ENCODE assay signal across 8 cellular contexts in genomic region chr11:83195176-83195531, GRCh38. TPM values are rescaled to one million over a fixed set of nuclear protein-coding genes. Genes with fewer than 3 reads are reported as not detected.
A peak's percentile ranks its signal among the peaks of the same experiment; 100 is the strongest.
DNase-seq lines count a peak whose midpoint lies in the region; ATAC-seq and TF ChIP-seq lines count a peak whose summit lies in the region.

No MANE protein-coding gene starts in this region.

- H3K9me3 ChIP-seq in heart right ventricle = no peaks in the 10 kb centered on the region
- no peaks in the 10 kb centered on the region for H3K9me3 ChIP-seq in vagina

- POLR2A ChIA-PET in activated naive CD8-positive, alpha-beta T cell treated with anti-CD3 and anti-CD28 coated beads, Interleukin-2, amount 10 ng/mL, durations not matched to agents 7 days and 5 days (lab: Charles Lee) = interaction anchor here (2.7 to 2.8 kb wide), 2 partner anchors 38 to 294 kb away, joined by 14 to 26 read pairs; partner anchors contain the start of genes DDIAS and PCF11

- H3K27ac ChIP-seq in heart right ventricle = peak overlapping the region in 7 of 10 donors; percentile 86 to 96 (median 91)
- H3K27ac ChIP-seq in vagina = peak overlapping the region; percentile 77

- DNase-seq in heart right ventricle (no peak), left ventricle myocardium superior (no peak), left kidney (ENCODE audit: low read depth, low spot score) (peak; percentile 19), vagina (ENCODE audit: extremely low spot score in 2 of 2) (no peak), islet precursor cell (no peak)
- DNase-seq in activated naive CD8-positive, alpha-beta T cell treated with anti-CD3 and anti-CD28 coated beads, Interleukin-2, amount 10 ng/mL, durations not matched to agents 7 days and 5 days = no peak
- DNase-seq in activated CD4-positive, CD25-positive, alpha-beta regulatory T cell (lab: John Stamatoyannopoulos, UW) = no peak
- DNase-seq in activated CD4-positive, alpha-beta T cell treated with anti-CD3 and anti-CD28 coated beads, Interleukin-2, amount 50 U/mL, for 1 hour = no peak

- peaks cover 9% of the 10 kb centered on the region for H3K36me3 Mint-ChIP-seq in activated naive CD8-positive, alpha-beta T cell treated with anti-CD3 and anti-CD28 coated beads, Interleukin-2, amount 10 ng/mL, durations not matched to agents 7 days and 5 days

- H3K27me3 Mint-ChIP-seq in activated naive CD8-positive, alpha-beta T cell treated with anti-CD3 and anti-CD28 coated beads, Interleukin-2, amount 10 ng/mL, durations not matched to agents 7 days and 5 days = no peaks in the 10 kb centered on the region

- peaks cover 7 to 39% (median 30%) of the 10 kb centered on the region in 9 donors for H3K4me1 ChIP-seq in heart right ventricle
- H3K4me1 ChIP-seq in vagina = peaks cover 53% of the 10 kb centered on the region

- intact Hi-C loops in heart right ventricle (cut with DNase I) = loop anchor here in 5 of 10 donors (2.0 to 10.0 kb wide), 4 partner anchors 113 to 290 kb away; partner anchors contain the start of genes DDIAS (in 2 of the 5), PRCP (in 2 of the 5) and RAB30 (in 1 of the 5)
- intact Hi-C loops in left ventricle myocardium superior (cut with micrococcal nuclease) = no loop called here
- intact Hi-C loops in vagina (cut with DNase I) = no loop called here

- H3K4me3 ChIP-seq in heart right ventricle (peak overlapping the region in 9 of 10 donors; percentile 63 to 90 (median 78)), vagina (peak overlapping the region; percentile 69 to 88)

- peaks cover 30% of the 10 kb centered on the region for H3K4me1 Mint-ChIP-seq in activated naive CD8-positive, alpha-beta T cell treated with anti-CD3 and anti-CD28 coated beads, Interleukin-2, amount 10 ng/mL, durations not matched to agents 7 days and 5 days

- no peak for TF ChIP-seq POLR2A in vagina (IDR thresholded peaks at IDR 0.05)

- 66 to 69% methylated on average over 6 of the region's 6 CpGs for WGBS in heart right ventricle, 2 donors

- H3K27me3 ChIP-seq in heart right ventricle (no peaks in the 10 kb centered on the region), vagina (no peaks in the 10 kb centered on the region)

- ATAC-seq in heart right ventricle (no peak), left ventricle myocardium superior (no peak)
- ATAC-seq in activated naive CD8-positive, alpha-beta T cell treated with anti-CD3 and anti-CD28 coated beads, Interleukin-2, amount 10 ng/mL, durations not matched to agents 7 days and 5 days (ENCODE audit: low read depth) = no peak

- no peak for TF ChIP-seq CTCF in heart right ventricle (IDR thresholded peaks at IDR 0.05)
- TF ChIP-seq CTCF in vagina (IDR thresholded peaks at IDR 0.05) = no peak

- peak overlapping the region; percentile 94 for H3K4me3 Mint-ChIP-seq in activated naive CD8-positive, alpha-beta T cell treated with anti-CD3 and anti-CD28 coated beads, Interleukin-2, amount 10 ng/mL, durations not matched to agents 7 days and 5 days

- peak overlapping the region; percentile 94 for H3K27ac Mint-ChIP-seq in activated naive CD8-positive, alpha-beta T cell treated with anti-CD3 and anti-CD28 coated beads, Interleukin-2, amount 10 ng/mL, durations not matched to agents 7 days and 5 days

- peaks cover 0 to 40% (median 20%) of the 10 kb centered on the region in 9 donors for H3K36me3 ChIP-seq in heart right ventricle
- peaks cover 0 to 20% of the 10 kb centered on the region in 2 donors for H3K36me3 ChIP-seq in vagina

- no peaks in the 10 kb centered on the region for H3K9me3 Mint-ChIP-seq in activated naive CD8-positive, alpha-beta T cell treated with anti-CD3 and anti-CD28 coated beads, Interleukin-2, amount 10 ng/mL, durations not matched to agents 7 days and 5 days

RNA-seq across cellular contexts. Expression of gene ANKRD42, which starts 1.6 kb away (rescaled TPM):
- total RNA-seq in heart right ventricle (10 to 100 TPM in 1 of 10 donors, 1 to 10 TPM in 9; 3.7 to 10.7 (median 6.4) TPM), left ventricle myocardium superior (4.3 TPM), vagina (10.3 TPM)
- 1 to 10 TPM; 2.0 to 3.3 TPM for polyA plus RNA-seq in heart right ventricle
- 1 to 10 TPM; 6.2 to 7.4 TPM for total RNA-seq in activated naive CD8-positive, alpha-beta T cell treated with anti-CD3 and anti-CD28 coated beads, Interleukin-2, amount 10 ng/mL, durations not matched to agents 7 days and 5 days

RNA-seq across cellular contexts. Expression of gene PCF11, which starts 38.2 kb away (rescaled TPM):
- total RNA-seq in heart right ventricle = 10 to 100 TPM; 22.2 to 38.4 (median 28.7) TPM
- 10 to 100 TPM; 14.7 to 29.3 TPM for polyA plus RNA-seq in heart right ventricle
- total RNA-seq in left ventricle myocardium superior = 27.7 TPM
- total RNA-seq in activated naive CD8-positive, alpha-beta T cell treated with anti-CD3 and anti-CD28 coated beads, Interleukin-2, amount 10 ng/mL, durations not matched to agents 7 days and 5 days = 100 to 1,000 TPM; 107 to 109 TPM
- 102 TPM for total RNA-seq in vagina
